1 cellular context compared by ENCODE assay signal in genomic region chr17:42246515-42246914, GRCh38.
TF ChIP-seq lines count a peak whose summit lies in the region.

No MANE protein-coding gene starts in this region.

TF ChIP-seq in SK-N-SH treated with all-trans-retinoic acid at 6 μM for 48 hours, 23 proteins besides CTCF, POLR2A, EP300 and RAD21 (continued from another document):
- TF ChIP-seq POU6F1 (CRISPR knock-in tag; IDR thresholded peaks at IDR 0.05; ENCODE audit: borderline replicate concordance, low read depth) (no peak), ZNF565 (CRISPR knock-in tag; conservative IDR thresholded peaks at IDR 0.05; ENCODE audit: low read depth) (no peak), SNAI2 (CRISPR knock-in tag; IDR thresholded peaks at IDR 0.05) (no peak), RARB (CRISPR knock-in tag; IDR thresholded peaks at IDR 0.05) (no peak)
